ENCODE assay signal across 12 cellular contexts in the genomic region with DNA sequence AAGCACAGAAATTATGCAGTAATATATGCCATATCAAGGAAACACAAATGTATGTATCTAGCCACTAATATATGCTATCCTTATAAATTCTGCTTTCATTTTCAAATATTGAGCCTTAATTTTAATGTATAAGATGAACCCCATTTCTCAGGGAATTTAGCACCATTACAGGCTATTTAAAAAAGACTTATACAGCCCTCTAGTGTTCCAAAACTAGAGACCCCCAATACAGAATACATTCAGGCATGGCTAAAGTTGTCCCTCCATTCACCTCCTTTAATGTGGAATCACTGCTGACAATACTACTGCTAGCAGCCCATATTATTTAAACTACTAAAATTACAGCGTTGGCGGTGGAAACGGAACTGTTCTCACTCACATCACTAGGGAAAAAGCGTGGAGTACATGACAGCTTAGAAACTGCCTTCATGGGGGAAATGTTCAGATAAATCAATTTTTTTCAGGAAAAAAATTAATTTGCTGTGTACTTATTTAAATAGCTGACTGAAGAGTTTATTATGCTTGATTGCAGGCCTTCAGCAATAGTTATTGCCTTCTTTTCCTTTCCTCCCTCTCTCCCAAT.
DNase-seq lines count a peak whose midpoint lies in the region; ATAC-seq, FAIRE-seq and TF ChIP-seq lines count a peak whose summit lies in the region.
"Had no signal": no experiment of that assay in that cellular context is flagged by ENCODE, and none has a peak within 500 bp of the region (broad histone marks: within the 10 kb centered on the region; RNA-seq: fewer than 3 reads in every experiment).

No MANE protein-coding gene starts in this region.

- H3K79me2 ChIP-seq in endothelial cell of umbilical vein (ENCODE audit: control insufficient read depth, insufficient read depth, low read length), result no peaks in the 10 kb centered on the region

- TF ChIP-seq CTCF in endothelial cell of umbilical vein (IDR thresholded peaks at IDR 0.05; ENCODE audit: extremely low read depth in 1 of 2, insufficient read depth in 1 of 2, low read depth in 1 of 2, low read length in 2 of 2) (peak in 1 of 2 donors; percentile 9), tibial artery (IDR thresholded peaks at IDR 0.05) (no peak), ovary (IDR thresholded peaks at IDR 0.05) (no peak)

- WGBS in ovary, 3 donors, result 73 to 82% (median 78%) methylated on average over 4 of the region's 4 CpGs

- dilution Hi-C loops in endothelial cell of umbilical vein (cut with MboI; ENCODE audit: extremely low pct_ligation_motif_present, low sequenced_read_pairs), result no loop called here

- H3K27me3 ChIP-seq in endothelial cell of umbilical vein (ENCODE audit: control insufficient read depth in 2 of 2, insufficient read depth in 2 of 2, low read length in 2 of 2), result no peaks in the 10 kb centered on the region
- H3K27me3 ChIP-seq in tibial artery, result no peaks in the 10 kb centered on the region
- no peaks in the 10 kb centered on the region for H3K27me3 ChIP-seq in ovary
- H3K27me3 ChIP-seq: thyroid gland had no signal

- POLR2A ChIA-PET in endothelial cell of umbilical vein (lab: Charles Lee), result no interaction called here

- H3K27ac ChIP-seq in endothelial cell of umbilical vein (ENCODE audit: insufficient read depth, low read depth, low read length), result no peak overlapping the region
- H3K27ac ChIP-seq in tibial artery, result no peak overlapping the region
- H3K27ac ChIP-seq in ovary, result no peak overlapping the region
- H3K27ac ChIP-seq: 22Rv1, thyroid gland had no signal

- TF ChIP-seq POLR2A in endothelial cell of umbilical vein (IDR thresholded peaks at IDR 0.05; ENCODE audit: low read depth, low read length) (no peak), ovary (IDR thresholded peaks at IDR 0.05) (no peak)

- no peaks in the 10 kb centered on the region for H3K36me3 Mint-ChIP-seq in stimulated activated effector memory CD8-positive, alpha-beta T cell treated with anti-CD3 and anti-CD28 coated beads, Interleukin-12 subunit alpha, Interleukin-12 subunit beta, amount 100 ng/mL, for 72 hours

- no peak overlapping the region for H3K9ac ChIP-seq in endothelial cell of umbilical vein (replicated peaks; ENCODE audit: extremely low read depth, insufficient read depth, low read length)

- peaks cover 9% of the 10 kb centered on the region for H3K9me3 Mint-ChIP-seq in stimulated activated effector memory CD8-positive, alpha-beta T cell treated with anti-CD3 and anti-CD28 coated beads, Interleukin-12 subunit alpha, Interleukin-12 subunit beta, amount 100 ng/mL, for 72 hours

- H3K9me1 ChIP-seq in endothelial cell of umbilical vein (replicated peaks; ENCODE audit: control insufficient read depth, extremely low read depth, insufficient read depth, low read length), result no peaks in the 10 kb centered on the region

- peaks cover 2% of the 10 kb centered on the region for H3K9me3 ChIP-seq in endothelial cell of umbilical vein (replicated peaks; ENCODE audit: control insufficient read depth, insufficient read depth, low read length)
- H3K9me3 ChIP-seq in tibial artery, result no peaks in the 10 kb centered on the region
- H3K9me3 ChIP-seq in ovary, result no peaks in the 10 kb centered on the region
- H3K9me3 ChIP-seq: thyroid gland had no signal

- intact Hi-C loops in endothelial cell of umbilical vein (cut with micrococcal nuclease), result loop anchor here (1.0 to 5.0 kb wide), 3 partner anchors 71 to 1032 kb away; no protein-coding TSS in a partner anchor
- intact Hi-C loops in tibial artery (cut with DNase I; ENCODE audit: low total_unique reads), result no loop called here
- intact Hi-C loops in ovary (cut with DNase I), result no loop called here

- H3K4me3 Mint-ChIP-seq in stimulated activated effector memory CD8-positive, alpha-beta T cell treated with anti-CD3 and anti-CD28 coated beads, Interleukin-12 subunit alpha, Interleukin-12 subunit beta, amount 100 ng/mL, for 72 hours, result no peak overlapping the region

- no peaks in the 10 kb centered on the region for H3K4me1 Mint-ChIP-seq in stimulated activated effector memory CD8-positive, alpha-beta T cell treated with anti-CD3 and anti-CD28 coated beads, Interleukin-12 subunit alpha, Interleukin-12 subunit beta, amount 100 ng/mL, for 72 hours

- H2AFZ ChIP-seq in endothelial cell of umbilical vein (ENCODE audit: low read depth, low read length), result no peak overlapping the region

- H3K4me3 ChIP-seq in endothelial cell of umbilical vein (replicated peaks in 1 of 3; ENCODE audit: insufficient read depth in 1 of 3, low read depth in 1 of 3, low read length in 3 of 3), result no peak overlapping the region
- H3K4me3 ChIP-seq in tibial artery, result no peak overlapping the region
- no peak overlapping the region for H3K4me3 ChIP-seq in ovary
- H3K4me3 ChIP-seq: thyroid gland had no signal

- no peak for FAIRE-seq in endothelial cell of umbilical vein (lab: Jason Lieb, UNC)

- ATAC-seq in stimulated activated effector memory CD8-positive, alpha-beta T cell treated with anti-CD3 and anti-CD28 coated beads, Interleukin-12 subunit alpha, Interleukin-12 subunit beta, amount 100 ng/mL, for 72 hours, result no peak

- H4K20me1 ChIP-seq in endothelial cell of umbilical vein (replicated peaks; ENCODE audit: control insufficient read depth, extremely low read depth, insufficient read depth, low read length), result no peaks in the 10 kb centered on the region

- H3K27ac Mint-ChIP-seq in stimulated activated effector memory CD8-positive, alpha-beta T cell treated with anti-CD3 and anti-CD28 coated beads, Interleukin-12 subunit alpha, Interleukin-12 subunit beta, amount 100 ng/mL, for 72 hours, result no peak overlapping the region

- no peak for TF ChIP-seq EP300 in ovary (IDR thresholded peaks at IDR 0.05)

- H3K4me1 ChIP-seq in endothelial cell of umbilical vein (ENCODE audit: control insufficient read depth, extremely low read depth, insufficient read depth, low read length), result no peaks in the 10 kb centered on the region
- H3K4me1 ChIP-seq in tibial artery, result no peaks in the 10 kb centered on the region
- no peaks in the 10 kb centered on the region for H3K4me1 ChIP-seq in ovary (ENCODE audit: insufficient read depth)
- H3K4me1 ChIP-seq: thyroid gland had no signal

- CTCF ChIA-PET in endothelial cell of umbilical vein (lab: Charles Lee), result interaction anchor here (0.7 to 2.7 kb wide), 11 partner anchors 13 to 1038 kb away, joined by 3 to 38 read pairs (median 5); no protein-coding TSS in a partner anchor

- no peak overlapping the region for H3K4me2 ChIP-seq in endothelial cell of umbilical vein (ENCODE audit: insufficient read depth, low read length)

- H3K36me3 ChIP-seq in endothelial cell of umbilical vein (ENCODE audit: control insufficient read depth in 2 of 2, extremely low read depth in 1 of 2, insufficient read depth in 2 of 2, low read length in 2 of 2), result no peaks in the 10 kb centered on the region
- no peaks in the 10 kb centered on the region for H3K36me3 ChIP-seq in tibial artery
- no peaks in the 10 kb centered on the region for H3K36me3 ChIP-seq in ovary
- H3K36me3 ChIP-seq: thyroid gland had no signal

- no TSS peak for BruUV-seq in endothelial cell of umbilical vein (replicated peaks; lab: Mats Ljungman, UMichigan)

- DNase-seq in DMS 273 (lab: John Stamatoyannopoulos, UW; ENCODE audit: unreplicated experiment), result peak; percentile 16
- DNase-seq in DMS 273 treated with DMSO at 0.1 percent for 48 hours (lab: John Stamatoyannopoulos, UW), result no peak
- DNase-seq in NCI-H526 (lab: John Stamatoyannopoulos, UW), result peak; percentile 13 to 18
- peak; percentile 10 for DNase-seq in endothelial cell of umbilical vein (ENCODE audit: low read depth, low spot score)
- peak; percentile 32 for DNase-seq in pons (ENCODE audit: low spot score)
- DNase-seq in tibial artery, result no peak
- no peak for DNase-seq in ovary
- DNase-seq in stimulated activated effector memory CD8-positive, alpha-beta T cell treated with anti-CD3 and anti-CD28 coated beads, Interleukin-12 subunit alpha, Interleukin-12 subunit beta, amount 100 ng/mL, for 72 hours (ENCODE audit: low spot score in 2 of 2), result no peak
- DNase-seq: foreskin melanocyte; stimulated activated CD4-positive, alpha-beta T cell treated with anti-CD3 and anti-CD28 coated beads, Interleukin-4, amount 100 ng/mL, for 1 hour; thyroid gland had no signal

TF ChIP-seq in endothelial cell of umbilical vein, 7 proteins besides CTCF, POLR2A, EP300 and RAD21:
- TF ChIP-seq EZH2 (IDR thresholded peaks at IDR 0.05; ENCODE audit: borderline replicate concordance, low read depth, low read length, severe bottlenecking) (no peak), GATA2 (IDR thresholded peaks at IDR 0.05; ENCODE audit: insufficient read depth, insufficient read length, low read depth, low read length) (no peak), MYC (IDR thresholded peaks at IDR 0.05; ENCODE audit: low read depth, low read length) (no peak)

Comparison
In these comparisons a context has a peak if more than half of its experiments do, and no peak if none do; other contexts are left out.
1. DNase-seq: peak in DMS 273 (single experiment), NCI-H526 (2 of 2), endothelial cell of umbilical vein (single experiment) and pons (single experiment); none in DMS 273 treated with DMSO at 0.1 percent for 48 hours (single experiment), tibial artery (0 of 2), ovary (0 of 5) and stimulated activated effector memory CD8-positive, alpha-beta T cell treated with anti-CD3 and anti-CD28 coated beads, Interleukin-12 subunit alpha, Interleukin-12 subunit beta, amount 100 ng/mL, for 72 hours (0 of 2).